Comparison of ENCODE assay signal across 8 cellular contexts in the genomic region with DNA sequence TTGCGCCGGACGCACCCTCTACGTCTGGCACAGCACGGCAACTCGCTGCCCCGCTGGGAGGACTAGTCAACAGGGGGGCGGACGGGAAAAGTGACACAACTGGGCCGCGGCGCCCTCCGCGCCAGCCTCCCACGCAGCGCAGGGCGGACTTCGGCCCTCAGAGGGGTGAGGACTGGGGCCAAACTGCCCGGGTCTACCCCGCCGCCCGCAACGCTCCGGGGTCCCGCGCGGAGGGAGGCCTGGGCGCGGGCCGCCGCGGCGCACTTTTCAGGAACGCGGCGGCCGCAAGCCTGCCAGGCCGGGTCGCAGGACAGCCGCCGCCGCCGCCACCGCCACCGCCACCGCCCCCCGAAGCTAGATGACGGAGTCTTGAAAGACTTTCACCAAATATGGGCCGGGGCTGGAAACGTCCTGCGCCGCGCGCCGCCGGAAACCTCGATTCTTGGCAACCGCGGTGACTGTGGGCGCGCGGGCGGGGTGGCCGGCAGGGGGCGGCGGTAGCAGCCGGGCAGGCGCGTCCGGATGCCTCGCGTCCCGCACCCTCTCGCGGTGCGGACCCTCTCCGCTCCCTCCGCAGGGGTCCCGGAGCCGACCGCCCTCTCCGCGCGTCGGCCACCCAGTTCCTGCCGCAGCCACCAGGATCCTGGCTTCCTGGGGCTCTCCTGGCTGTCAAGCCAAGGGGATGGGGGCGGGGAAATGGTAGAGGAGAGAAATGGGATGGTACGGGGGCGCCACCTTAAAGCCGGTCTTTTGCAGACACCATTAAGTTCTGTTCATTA. TPM values are rescaled to one million over a fixed set of nuclear protein-coding genes. Genes with fewer than 3 reads are reported as not detected.
DNase-seq lines count a peak whose midpoint lies in the region; TF ChIP-seq lines count a peak whose summit lies in the region.

No MANE protein-coding gene starts in this region.

- no peak overlapping the region for H3K27ac ChIP-seq in MM.1S (ENCODE audit: low read length)
- peak overlapping the region; percentile 84 to 99 (median 94) for H3K27ac ChIP-seq in esophagus squamous epithelium
- H3K27ac ChIP-seq in muscle layer of duodenum (ENCODE audit: low read length) = peak overlapping the region; percentile 91
- H3K27ac ChIP-seq in transverse colon = peak overlapping the region; percentile 91 to 96 (median 92)

- H3K4me1 ChIP-seq in MM.1S (ENCODE audit: low read length) = no peaks in the 10 kb centered on the region
- H3K4me1 ChIP-seq in esophagus squamous epithelium = peaks cover 5 to 73% (median 7%) of the 10 kb centered on the region in 3 donors
- peaks cover 6 to 11% of the 10 kb centered on the region in 2 donors for H3K4me1 ChIP-seq in muscle layer of duodenum (ENCODE audit: control insufficient read depth in 1 of 2, insufficient read depth in 2 of 2, low read length in 2 of 2)
- H3K4me1 ChIP-seq in transverse colon = peaks cover 0 to 43% (median 17%) of the 10 kb centered on the region in 4 donors

- POLR2A ChIA-PET in HEK293T (lab: Yijun Ruan, JAX) = interaction anchor here (0.8 to 1.5 kb wide), 4 partner anchors 8 to 317 kb away, joined by 3 to 4 read pairs (median 3); a partner anchor contains a TSS

- H3K27me3 ChIP-seq in GM06990 (replicated peaks; ENCODE audit: control insufficient read depth, insufficient read depth, low read length) (peaks cover 1% of the 10 kb centered on the region; the same call in 1 of the 2 replicates), MM.1S (replicated peaks; ENCODE audit: insufficient read depth, low read length) (peaks cover 33% of the 10 kb centered on the region), esophagus squamous epithelium (peaks cover 0 to 45% (median 0%) of the 10 kb centered on the region in 4 donors), muscle layer of duodenum (ENCODE audit: low read depth, low read length) (no peaks in the 10 kb centered on the region), transverse colon (peaks cover 39% of the 10 kb centered on the region)

- peak overlapping the region; percentile 84 for H3K4me2 ChIP-seq in MM.1S (ENCODE audit: low read depth, low read length)

- no peak for TF ChIP-seq EP300 in transverse colon (IDR thresholded peaks at IDR 0.05; ENCODE audit: low read depth)

- peak overlapping the region; percentile 75 for H2AFZ ChIP-seq in MM.1S (ENCODE audit: low read length)

- WGBS in esophagus squamous epithelium, 2 donors = 0% methylated on average over 3 of the region's 90 CpGs; no CpG with 5 or more reads in 1 of the 2 donors
- 2% methylated on average over 52 of the region's 90 CpGs; no CpG with 5 or more reads in 1 of the 2 donors for WGBS in transverse colon (ENCODE audit: low coverage in 1 of 2), 2 donors

- TF ChIP-seq POLR2A in esophagus squamous epithelium (IDR thresholded peaks at IDR 0.05) (peak in 2 of 4 donors; percentile 83 to 84), transverse colon (IDR thresholded peaks at IDR 0.05) (peak; percentile 59)

- H3K9me3 ChIP-seq in MM.1S (replicated peaks; ENCODE audit: insufficient read depth, low read length) = no peaks in the 10 kb centered on the region
- no peaks in the 10 kb centered on the region for H3K9me3 ChIP-seq in esophagus squamous epithelium
- H3K9me3 ChIP-seq in muscle layer of duodenum (ENCODE audit: control insufficient read depth in 1 of 2, low read length in 2 of 2) = no peaks in the 10 kb centered on the region
- H3K9me3 ChIP-seq in transverse colon = no peaks in the 10 kb centered on the region

- H3K79me2 ChIP-seq in MM.1S (ENCODE audit: low read length) = no peaks in the 10 kb centered on the region

- peak overlapping the region; percentile 41; the same call in 1 of the 2 replicates for H3K9ac ChIP-seq in MM.1S (ENCODE audit: low read length)

- H3K9me2 ChIP-seq in MM.1S (replicated peaks; ENCODE audit: insufficient read depth, low read length) = no peaks in the 10 kb centered on the region

- peak; percentile 42 for DNase-seq in A172 (ENCODE audit: low spot score)
- peak; percentile 83 for DNase-seq in GM06990 (ENCODE audit: extremely low read depth, insufficient read length)
- peak; percentile 83 for DNase-seq in HEK293T (ENCODE audit: extremely low spot score)
- peak; percentile 70 for DNase-seq in MM.1S
- peak; percentile 59 for DNase-seq in activated CD4-positive, CD25-positive, alpha-beta regulatory T cell treated with anti-CD3 and anti-CD28 coated beads, Interleukin-2, amount 50 U/mL, for 72 hours
- no peak for DNase-seq in esophagus squamous epithelium (lab: John Stamatoyannopoulos, UW)
- peak; percentile 78 for DNase-seq in transverse colon

- CTCF ChIA-PET in HEK293T (lab: Yijun Ruan, JAX) = interaction anchor here (0.5 to 0.9 kb wide), 4 partner anchors 113 to 632 kb away, joined by 3 to 6 read pairs (median 4); no protein-coding TSS in a partner anchor

- peak; percentile 32 for TF ChIP-seq CTCF in GM06990 (IDR thresholded peaks at IDR 0.05; ENCODE audit: insufficient read depth, low read length, poor library complexity, severe bottlenecking)
- peak; percentile 63 for TF ChIP-seq CTCF in MM.1S (IDR thresholded peaks at IDR 0.05; ENCODE audit: low read length)
- TF ChIP-seq CTCF in esophagus squamous epithelium (IDR thresholded peaks at IDR 0.05) = peak in 5 of 6 experiments; percentile 62 to 86 (median 76)
- peak; percentile 47 to 84 (median 76) for TF ChIP-seq CTCF in transverse colon (IDR thresholded peaks at IDR 0.05)

- in situ Hi-C loops in transverse colon (cut with MboI; ENCODE audit: low pct_ligation_motif_present in 1 of 4, low pct_unique_long_range_greater_than_20kb in 1 of 4, low sequenced_read_pairs in 3 of 4) = loop anchor here (25.0 kb wide), 1 partner anchor 265 kb away; no protein-coding TSS in a partner anchor

- intact Hi-C loops in esophagus squamous epithelium (cut with DNase I) = no loop called here
- intact Hi-C loops in transverse colon (cut with DNase I; ENCODE audit: low total_unique reads) = no loop called here

- H3K4me3 ChIP-seq in GM06990 (replicated peaks; ENCODE audit: low read depth, low read length) (peak overlapping the region; percentile 79), MM.1S (ENCODE audit: low read length) (peak overlapping the region; percentile 62), esophagus squamous epithelium (peak overlapping the region; percentile 47 to 80 (median 66)), muscle layer of duodenum (ENCODE audit: low read depth in 1 of 2, low read length in 2 of 2) (peak overlapping the region; percentile 76 to 79), transverse colon (peak overlapping the region; percentile 47 to 63 (median 55))

- no peaks in the 10 kb centered on the region; the same call in 1 of the 2 replicates for H3F3A ChIP-seq in MM.1S (ENCODE audit: insufficient read depth, low read length)

- no peaks in the 10 kb centered on the region for H3K36me3 ChIP-seq in GM06990 (ENCODE audit: control insufficient read depth, insufficient read depth, low read length)
- H3K36me3 ChIP-seq in MM.1S (replicated peaks; ENCODE audit: insufficient read depth, low read length) = no peaks in the 10 kb centered on the region
- H3K36me3 ChIP-seq in esophagus squamous epithelium = no peaks in the 10 kb centered on the region
- H3K36me3 ChIP-seq in muscle layer of duodenum (ENCODE audit: control insufficient read depth in 1 of 2, insufficient read depth in 2 of 2, low read length in 2 of 2) = peaks cover 3 to 21% of the 10 kb centered on the region in 2 donors
- H3K36me3 ChIP-seq in transverse colon = no peaks in the 10 kb centered on the region

- no peaks in the 10 kb centered on the region for H4K20me1 ChIP-seq in MM.1S (ENCODE audit: insufficient read depth, low read length)

TF ChIP-seq in HEK293T, 16 proteins besides CTCF, POLR2A, EP300 and RAD21:
- TF ChIP-seq FOXM1 (IDR thresholded peaks at IDR 0.05; ENCODE audit: borderline replicate concordance) (no peak), L3MBTL2 (conservative IDR thresholded peaks at IDR 0.05) (peak; percentile 52), FOXK2 (IDR thresholded peaks at IDR 0.05) (no peak), TARDBP (IDR thresholded peaks at IDR 0.05) (no peak), CTBP1 (IDR thresholded peaks at IDR 0.05; ENCODE audit: borderline replicate concordance) (0 out of 2 replicates have a peak, but pooled peaks have one; percentile 52), FOXA1 (IDR thresholded peaks at IDR 0.05) (no peak), LEF1 (IDR thresholded peaks at IDR 0.05; ENCODE audit: borderline replicate concordance) (0 out of 2 replicates have a peak, but pooled peaks have one; percentile 52)
- TF ChIP-seq, protein P1, sequence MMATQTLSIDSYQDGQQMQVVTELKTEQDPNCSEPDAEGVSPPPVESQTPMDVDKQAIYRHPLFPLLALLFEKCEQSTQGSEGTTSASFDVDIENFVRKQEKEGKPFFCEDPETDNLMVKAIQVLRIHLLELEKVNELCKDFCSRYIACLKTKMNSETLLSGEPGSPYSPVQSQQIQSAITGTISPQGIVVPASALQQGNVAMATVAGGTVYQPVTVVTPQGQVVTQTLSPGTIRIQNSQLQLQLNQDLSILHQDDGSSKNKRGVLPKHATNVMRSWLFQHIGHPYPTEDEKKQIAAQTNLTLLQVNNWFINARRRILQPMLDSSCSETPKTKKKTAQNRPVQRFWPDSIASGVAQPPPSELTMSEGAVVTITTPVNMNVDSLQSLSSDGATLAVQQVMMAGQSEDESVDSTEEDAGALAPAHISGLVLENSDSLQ (IDR thresholded peaks at IDR 0.05) = no peak
TF ChIP-seq in HEK293T: peak in this region for 3.

RNA-seq across cellular contexts. Expression of a gene that starts 3.7 kb away (rescaled TPM):
- total RNA-seq in A172 (2014; rRNA removed; shearing (Covaris generic)) = 23.5 and 23.9 TPM in 2 replicates
- total RNA-seq in esophagus squamous epithelium (10 to 100 TPM in 1 of 4 donors, 1 to 10 TPM in 3; 4.5 to 15.1 (median 8.0) TPM), transverse colon (10 to 100 TPM; 18.6 to 79.6 (median 53.1) TPM)
